In genomic region chr19:40464059-40465024, GRCh38 we compare ENCODE assay signal across 8 cellular contexts. TPM values are rescaled to one million over a fixed set of nuclear protein-coding genes. Genes with fewer than 3 reads are reported as not detected.
A peak's percentile ranks its signal among the peaks of the same experiment; 100 is the strongest.
DNase-seq lines count a peak whose midpoint lies in the region; ATAC-seq and TF ChIP-seq lines count a peak whose summit lies in the region.

No MANE protein-coding gene starts in this region.

- intact Hi-C loops in dorsolateral prefrontal cortex (cut with DNase I): loop anchor here (1.0 to 10.0 kb wide), 4 partner anchors 20 to 140 kb away; partner anchors contain the start of genes LTBP4 (in 1 of the 2) and SERTAD3 (in 1 of the 2)
- intact Hi-C loops in lower leg skin (cut with DNase I; ENCODE audit: low total_unique reads): loop anchor here (10.0 kb wide), 1 partner anchor 170 kb away; no protein-coding TSS in a partner anchor

- peak; percentile 85 for TF ChIP-seq CTCF in AG10803 (conservative IDR thresholded peaks at IDR 0.05; ENCODE audit: low read length)
- peak; percentile 54 to 92 (median 80) for TF ChIP-seq CTCF in dorsolateral prefrontal cortex (IDR thresholded peaks at IDR 0.05 in 54 of 56, conservative IDR thresholded peaks at IDR 0.05 in 2 of 56; ENCODE audit: low read depth in 1 of 56, partially characterized antibody in 56 of 56)
- peak in 2 of 3 donors; percentile 35 to 51 for TF ChIP-seq CTCF in lower leg skin (IDR thresholded peaks at IDR 0.05)

- H3K27ac ChIP-seq in dorsolateral prefrontal cortex: peak overlapping the region in 50 of 59 donors; percentile 5 to 95 (median 81)

- ATAC-seq in HG03521 (IDR thresholded peaks at IDR 0.05; ENCODE audit: unreplicated experiment): no peak

- DNase-seq in AG10803 (ENCODE audit: low read depth) (peak; percentile 90), HAP-1 (ENCODE audit: low spot score in 2 of 2) (peak; percentile 76 to 93), NCI-H510A treated with DMSO at 0.1 percent for 48 hours (lab: John Stamatoyannopoulos, UW) (peak; percentile 51), dorsolateral prefrontal cortex (peak; percentile 61 to 88 (median 78)), lower leg skin (ENCODE audit: low spot score in 2 of 2) (peak; percentile 86 to 97)
- peak; percentile 48 to 63 for DNase-seq in activated CD4-positive, alpha-beta T cell treated with anti-CD3 and anti-CD28 coated beads, Interleukin-2, amount 50 U/mL, for 24 hours (ENCODE audit: low read depth in 1 of 2, low spot score in 1 of 2)
- peak; percentile 80 for DNase-seq in stimulated activated CD4-positive, alpha-beta T cell treated with anti-CD3 and anti-CD28 coated beads, Interleukin-4, amount 100 ng/mL, for 1 hour

- TF ChIP-seq POLR2A in lower leg skin (IDR thresholded peaks at IDR 0.05): no peak

- in situ Hi-C loops in HAP-1 (cut with MboI; ENCODE audit: low sequenced_read_pairs): no loop called here

- H3K4me3 ChIP-seq in AG10803 (ENCODE audit: low read length) (peak overlapping the region; percentile 80), HAP-1 (peak overlapping the region; percentile 68), dorsolateral prefrontal cortex (peak overlapping the region in 49 of 59 donors; percentile 7 to 97 (median 78)), lower leg skin (ENCODE audit: low read depth, poor library complexity, severe bottlenecking) (no peak overlapping the region)

- WGBS in lower leg skin, 2 donors: 15 to 20% methylated on average over 11 of the region's 11 CpGs

- H3K4me1 ChIP-seq in HAP-1: peaks cover 11% of the 10 kb centered on the region

- H3K36me3 ChIP-seq in HAP-1 (replicated peaks): no peaks in the 10 kb centered on the region

- H3K9me3 ChIP-seq in HAP-1: 0 out of 2 replicates have a peak, but pooled peaks cover 2% of the 10 kb centered on the region

- no peaks in the 10 kb centered on the region for H3K27me3 ChIP-seq in HAP-1 (ENCODE audit: low read depth)
- no peaks in the 10 kb centered on the region for H3K27me3 ChIP-seq in dorsolateral prefrontal cortex

RNA-seq across cellular contexts. Expression of gene BLVRB, which starts 1.2 kb away (rescaled TPM):
- total RNA-seq in dorsolateral prefrontal cortex: 10 to 100 TPM; 22.5 to 59.4 (median 36.1) TPM
- total RNA-seq in lower leg skin: 100 to 1,000 TPM; 139 to 161 (median 154) TPM

RNA-seq across cellular contexts. Expression of gene SPTBN4, which starts 2.5 kb away (rescaled TPM):
- total RNA-seq in dorsolateral prefrontal cortex (100 to 1,000 TPM in 111 of 120 experiments, 10 to 100 TPM in 9; 43.7 to 217 (median 146) TPM), lower leg skin (1 to 10 TPM in 3 of 4 donors, under 1 TPM in 1; 0.25 to 2.2 (median 1.6) TPM)

RNA-seq across cellular contexts. Expression of gene SERTAD3, which starts 20.2 kb away (rescaled TPM):
- total RNA-seq in dorsolateral prefrontal cortex (10 to 100 TPM in 59 of 120 experiments, 1 to 10 TPM in 61; 3.5 to 29.8 (median 9.8) TPM), lower leg skin (10 to 100 TPM; 20.5 to 26.5 (median 25.0) TPM)

RNA-seq across cellular contexts. Expression of gene SERTAD1, which starts 38.5 kb away (rescaled TPM):
- total RNA-seq in dorsolateral prefrontal cortex (10 to 100 TPM in 13 of 120 experiments, 1 to 10 TPM in 107; 2.3 to 23.0 (median 5.5) TPM), lower leg skin (10 to 100 TPM; 17.3 to 45.7 (median 26.6) TPM)

RNA-seq across cellular contexts. Expression of gene PRX, which starts 51.2 kb away (rescaled TPM):
- total RNA-seq in dorsolateral prefrontal cortex: 10 to 100 TPM in 4 of 120 experiments, 1 to 10 TPM in 116; 1.7 to 19.0 (median 5.1) TPM
- 1 to 10 TPM; 2.5 to 7.3 (median 5.6) TPM for total RNA-seq in lower leg skin

Comparison
In these comparisons a context has a peak if more than half of its experiments do, and no peak if none do; other contexts are left out.
1. RNA of gene SPTBN4, which starts 2.5 kb away (total RNA-seq): 43.7 to 217 TPM in dorsolateral prefrontal cortex; 0.25 to 2.2 TPM in lower leg skin; every median in the first group is over 10 times any median in the second.
2. Peak in every context shown above with its lines, with median percentiles within 50 percentile points of each other: DNase-seq and CTCF ChIP-seq.